Comparison of ENCODE assay signal across 18 cellular contexts in genomic region chr20:3740600-3741301, GRCh38. TPM values are rescaled to one million over a fixed set of nuclear protein-coding genes. Genes with fewer than 3 reads are reported as not detected.
DNase-seq lines count a peak whose midpoint lies in the region; ATAC-seq, FAIRE-seq and TF ChIP-seq lines count a peak whose summit lies in the region.
"Had no signal": no experiment of that assay in that cellular context is flagged by ENCODE, and none has a peak within 500 bp of the region (broad histone marks: within the 10 kb centered on the region; RNA-seq: fewer than 3 reads in every experiment).

No MANE protein-coding gene starts in this region.

- 0 out of 2 replicates have a peak overlapping the region, but pooled peaks have one; percentile 2 for H3K9ac ChIP-seq in HepG2 (ENCODE audit: insufficient read depth, low read depth, low read length)

- no peak for DNase-seq in HepG2 (ENCODE audit: low spot score)
- no peak for DNase-seq in right lobe of liver
- no peak for DNase-seq in esophagus squamous epithelium (lab: John Stamatoyannopoulos, UW)
- peak; percentile 74 for DNase-seq in osteoblast (ENCODE audit: insufficient read length, low spot score, missing footprints)
- no peak for DNase-seq in stimulated activated CD8-positive, alpha-beta memory T cell treated with anti-CD3 and anti-CD28 coated beads, Interleukin-4, amount 100 ng/mL, for 48 hours
- no peak for DNase-seq in GF-D8 (lab: John Stamatoyannopoulos, UW)
- DNase-seq: ACHN; CD4-positive, CD25-positive, alpha-beta regulatory T cell; DMS79; IMR-90; NCI-H1417 treated with DMSO at 0.1 percent for 48 hours; NCI-H2081 treated with DMSO at 0.1 percent for 48 hours; NCI-H524 had no signal

- no peak for TF ChIP-seq CTCF in HepG2 (CRISPR knock-in tag; IDR thresholded peaks at IDR 0.05)
- TF ChIP-seq CTCF in right lobe of liver (IDR thresholded peaks at IDR 0.05) = no peak
- TF ChIP-seq CTCF in esophagus squamous epithelium (IDR thresholded peaks at IDR 0.05) = no peak
- no peak for TF ChIP-seq CTCF in osteoblast (IDR thresholded peaks at IDR 0.05; ENCODE audit: extremely low read depth, low read depth, low read length)

- TF ChIP-seq POLR2A in HepG2 (IDR thresholded peaks at IDR 0.05; ENCODE audit: insufficient read depth in 1 of 2, low read depth in 2 of 2, low read length in 2 of 2) = no peak
- TF ChIP-seq POLR2A in right lobe of liver (IDR thresholded peaks at IDR 0.05) = no peak
- no peak for TF ChIP-seq POLR2A in esophagus squamous epithelium (IDR thresholded peaks at IDR 0.05)

- in situ Hi-C loops in HepG2 (cut with HindIII; ENCODE audit: extremely low pct_ligation_motif_present, low pct_unique_long_range_greater_than_20kb) = no loop called here

- H3K4me3 ChIP-seq in HepG2 (replicated peaks in 1 of 3; ENCODE audit: insufficient read depth in 1 of 3, low read depth in 2 of 3, low read length in 3 of 3) = no peak overlapping the region
- no peak overlapping the region for H3K4me3 ChIP-seq in right lobe of liver
- H3K4me3 ChIP-seq in esophagus squamous epithelium = no peak overlapping the region
- no peak overlapping the region for H3K4me3 ChIP-seq in osteoblast (ENCODE audit: insufficient read depth, low read length)

- ATAC-seq in HepG2 (no peak; the same call in 2 of the 3 replicates), right lobe of liver (no peak), HG02623 (IDR thresholded peaks at IDR 0.05; ENCODE audit: unreplicated experiment) (no peak)

- H3K79me2 ChIP-seq in HepG2 (ENCODE audit: insufficient read depth, low read length) (no peaks in the 10 kb centered on the region), osteoblast (ENCODE audit: insufficient read depth, low read length) (no peaks in the 10 kb centered on the region)

- 55% methylated on average over 14 of the region's 16 CpGs for WGBS in HepG2 (ENCODE audit: low lambda C conversion rate)
- 97% methylated on average over 4 of the region's 16 CpGs for WGBS in right lobe of liver (ENCODE audit: insufficient coverage, low coverage, low lambda C conversion rate, missing lambda C conversion rate)
- 75 to 86% methylated on average over 4 to 11 of the region's 16 CpGs for WGBS in esophagus squamous epithelium, 2 donors

- H4K20me1 ChIP-seq in HepG2 (ENCODE audit: insufficient read depth, low read length) (no peaks in the 10 kb centered on the region), osteoblast (ENCODE audit: insufficient read depth, low read length) (no peaks in the 10 kb centered on the region)

- intact Hi-C loops in HepG2 (cut with micrococcal nuclease; ENCODE audit: unreplicated experiment) (no loop called here), right lobe of liver (cut with DNase I) (no loop called here), esophagus squamous epithelium (cut with DNase I) (no loop called here)

- CTCF ChIA-PET in HepG2 (lab: Yijun Ruan, JAX; ENCODE audit: low intra/inter-chr PET ratio, low total read pairs) = interaction anchor here (0.6 kb wide), 1 partner anchor 25 kb away, joined by 3 read pairs; no protein-coding TSS in a partner anchor

- H3K27me3 ChIP-seq in HepG2 (ENCODE audit: control insufficient read depth in 1 of 2, insufficient read depth in 2 of 2, low read length in 2 of 2) (peaks cover 7 to 29% of the 10 kb centered on the region in 2 experiments), right lobe of liver (no peaks in the 10 kb centered on the region), esophagus squamous epithelium (peaks cover 0 to 16% (median 0%) of the 10 kb centered on the region in 4 donors), osteoblast (ENCODE audit: insufficient read depth, low read length) (peaks cover 11% of the 10 kb centered on the region)

- no peaks in the 10 kb centered on the region for H3K36me3 ChIP-seq in HepG2 (replicated peaks in 1 of 2; ENCODE audit: control insufficient read depth in 1 of 2, insufficient read depth in 2 of 2, low read length in 2 of 2)
- H3K36me3 ChIP-seq in right lobe of liver = no peaks in the 10 kb centered on the region
- no peaks in the 10 kb centered on the region for H3K36me3 ChIP-seq in esophagus squamous epithelium
- no peaks in the 10 kb centered on the region for H3K36me3 ChIP-seq in osteoblast (ENCODE audit: insufficient read depth, low read length)

- BruUV-seq in HepG2 (replicated peaks; lab: Mats Ljungman, UMichigan) = no TSS peak

- H3K4me2 ChIP-seq in HepG2 (ENCODE audit: low read depth, low read length) (peak overlapping the region; percentile 52), osteoblast (ENCODE audit: insufficient read depth, low read length) (no peak overlapping the region)

- H2AFZ ChIP-seq in HepG2 (ENCODE audit: low read length) = peak overlapping the region; percentile 47
- H2AFZ ChIP-seq in osteoblast (ENCODE audit: low read length) = no peak overlapping the region

- H3K4me1 ChIP-seq in HepG2 (ENCODE audit: insufficient read depth, low read length) = peaks cover 57% of the 10 kb centered on the region
- peaks cover 0 to 37% (median 6%) of the 10 kb centered on the region in 4 donors for H3K4me1 ChIP-seq in right lobe of liver
- peaks cover 0 to 52% (median 6%) of the 10 kb centered on the region in 3 donors for H3K4me1 ChIP-seq in esophagus squamous epithelium
- no peaks in the 10 kb centered on the region for H3K4me1 ChIP-seq in osteoblast (ENCODE audit: insufficient read depth, low read length)

- POLR2A ChIA-PET in HepG2 (lab: Yijun Ruan, JAX) = interaction anchor here (1.5 to 2.7 kb wide), 3 partner anchors 9 to 80 kb away, joined by 6 to 13 read pairs (median 7); partner anchors contain the start of genes ADISSP and AP5S1

- H3K27ac ChIP-seq in HepG2 (ENCODE audit: extremely low read length, insufficient read depth, low read length) (no peak overlapping the region), right lobe of liver (no peak overlapping the region), esophagus squamous epithelium (peak overlapping the region in 3 of 4 donors; percentile 57 to 79 (median 76)), osteoblast (ENCODE audit: low read depth, low read length) (no peak overlapping the region)

- TF ChIP-seq RAD21 in HepG2 (CRISPR knock-in tag; IDR thresholded peaks at IDR 0.05) = no peak

- FAIRE-seq in HepG2 (lab: Jason Lieb, UNC) = no peak
- FAIRE-seq: GM12891, RCC 7860 had no signal

- TF ChIP-seq EP300 in HepG2 (IDR thresholded peaks at IDR 0.05; ENCODE audit: low read depth in 2 of 2, low read length in 2 of 2) (no peak), HepG2 (CRISPR knock-in tag; IDR thresholded peaks at IDR 0.05; ENCODE audit: borderline replicate concordance) (no peak)

- no peaks in the 10 kb centered on the region for H3K9me3 ChIP-seq in HepG2 (ENCODE audit: low read length)
- no peaks in the 10 kb centered on the region for H3K9me3 ChIP-seq in right lobe of liver
- no peaks in the 10 kb centered on the region for H3K9me3 ChIP-seq in esophagus squamous epithelium
- no peaks in the 10 kb centered on the region for H3K9me3 ChIP-seq in osteoblast (ENCODE audit: low read depth, low read length)

RNA-seq across cellular contexts. Expression of gene HSPA12B, which starts 8.3 kb away (rescaled TPM):
- total RNA-seq in HepG2 (2016; rRNA removed; fragmentation: Illumina TruSeq; extraction: Trizol) = not detected in 2 replicates
- total RNA-seq in HepG2 (2016; cell fraction: cytosol; rRNA removed; fragmentation: Illumina TruSeq; extraction: Trizol; ENCODE audit: low read depth) = not detected in 2 replicates
- not detected in 2 replicates for total RNA-seq in HepG2 (2016; cell fraction: insoluble cytoplasmic fraction; rRNA removed; fragmentation: Illumina TruSeq; extraction: Trizol)
- total RNA-seq in HepG2 (2016; cell fraction: membrane; rRNA removed; fragmentation: Illumina TruSeq; extraction: Trizol) = not detected in 2 replicates
- not detected in 2 replicates for total RNA-seq in HepG2 (2016; cell fraction: nucleus; rRNA removed; fragmentation: Illumina TruSeq; extraction: Trizol)
- polyA plus RNA-seq in HepG2 (2011; rRNA removed) = 0.01 TPM in 2 replicates
- polyA plus RNA-seq in HepG2 (2011; cell fraction: cytosol; rRNA removed) = 0.03 and 0.04 TPM in 2 replicates
- polyA plus RNA-seq in HepG2 (2011; cell fraction: nucleus; rRNA removed) = 0.14 and 0.17 TPM in 2 replicates
- polyA plus RNA-seq in HepG2 (2012) = 0.90 and 1.9 TPM in 2 replicates
- not detected in 2 replicates for polyA plus RNA-seq in HepG2 (2016; cell fraction: cytosol; fragmentation: Illumina TruSeq; extraction: Trizol; ENCODE audit: low read depth)
- polyA plus RNA-seq in HepG2 (2016; cell fraction: insoluble cytoplasmic fraction; fragmentation: Illumina TruSeq; extraction: Trizol; ENCODE audit: low read depth) = not detected in 2 replicates
- polyA plus RNA-seq in HepG2 (2016; cell fraction: membrane; fragmentation: Illumina TruSeq; extraction: Trizol; ENCODE audit: low read depth) = not detected in 2 replicates
- polyA plus RNA-seq in HepG2 (2016; cell fraction: nucleus; fragmentation: Illumina TruSeq; extraction: Trizol; ENCODE audit: insufficient read depth, low read depth) = not detected in 2 replicates
- polyA minus RNA-seq in HepG2 (2011; rRNA and poly(A)+ RNA removed; ENCODE audit: low replicate concordance) = 0.10 TPM in 1 of 2 replicates, not detected in the other
- not detected in 2 replicates for polyA minus RNA-seq in HepG2 (2011; cell fraction: cytosol; rRNA and poly(A)+ RNA removed)
- 0.13 TPM in 1 of 2 replicates, not detected in the other for polyA minus RNA-seq in HepG2 (2011; cell fraction: nucleus; rRNA and poly(A)+ RNA removed)
- total RNA-seq in right lobe of liver = 1 to 10 TPM in 3 of 6 experiments, under 1 TPM in 3; 0.46 to 2.2 (median 0.97) TPM
- total RNA-seq in esophagus squamous epithelium = 1 to 10 TPM in 2 of 4 donors, under 1 TPM in 2; 0.64 to 4.6 (median 1.8) TPM
- total RNA-seq in osteoblast = not detected in 2 replicates
- total RNA-seq: CD4-positive, CD25-positive, alpha-beta regulatory T cell; G401; IMR-90; LHCN-M2 had no signal
- polyA plus RNA-seq: IMR-90 had no signal

RNA-seq across cellular contexts. Expression of gene ADISSP, which starts 26.8 kb away (rescaled TPM):
- 70.0 and 90.6 TPM in 2 replicates for total RNA-seq in HepG2 (2016; rRNA removed; fragmentation: Illumina TruSeq; extraction: Trizol)
- 120 and 149 TPM in 2 replicates for total RNA-seq in HepG2 (2016; cell fraction: cytosol; rRNA removed; fragmentation: Illumina TruSeq; extraction: Trizol; ENCODE audit: low read depth)
- total RNA-seq in HepG2 (2016; cell fraction: insoluble cytoplasmic fraction; rRNA removed; fragmentation: Illumina TruSeq; extraction: Trizol) = 67.4 and 89.2 TPM in 2 replicates
- 165 and 207 TPM in 2 replicates for total RNA-seq in HepG2 (2016; cell fraction: membrane; rRNA removed; fragmentation: Illumina TruSeq; extraction: Trizol)
- 43.5 and 46.5 TPM in 2 replicates for total RNA-seq in HepG2 (2016; cell fraction: nucleus; rRNA removed; fragmentation: Illumina TruSeq; extraction: Trizol)
- polyA plus RNA-seq in HepG2 (2011; rRNA removed) = 38.3 and 51.7 TPM in 2 replicates
- polyA plus RNA-seq in HepG2 (2011; cell fraction: cytosol; rRNA removed) = 41.7 and 67.3 TPM in 2 replicates
- 36.2 and 38.2 TPM in 2 replicates for polyA plus RNA-seq in HepG2 (2011; cell fraction: nucleus; rRNA removed)
- 37.4 and 38.4 TPM in 2 replicates for polyA plus RNA-seq in HepG2 (2012)
- 210 and 248 TPM in 2 replicates for polyA plus RNA-seq in HepG2 (2016; cell fraction: cytosol; fragmentation: Illumina TruSeq; extraction: Trizol; ENCODE audit: low read depth)
- polyA plus RNA-seq in HepG2 (2016; cell fraction: insoluble cytoplasmic fraction; fragmentation: Illumina TruSeq; extraction: Trizol; ENCODE audit: low read depth) = 96.6 and 129 TPM in 2 replicates
- 249 and 277 TPM in 2 replicates for polyA plus RNA-seq in HepG2 (2016; cell fraction: membrane; fragmentation: Illumina TruSeq; extraction: Trizol; ENCODE audit: low read depth)
- 90.0 and 101 TPM in 2 replicates for polyA plus RNA-seq in HepG2 (2016; cell fraction: nucleus; fragmentation: Illumina TruSeq; extraction: Trizol; ENCODE audit: insufficient read depth, low read depth)
- polyA minus RNA-seq in HepG2 (2011; rRNA and poly(A)+ RNA removed; ENCODE audit: low replicate concordance) = 32.0 and 63.5 TPM in 2 replicates
- polyA minus RNA-seq in HepG2 (2011; cell fraction: cytosol; rRNA and poly(A)+ RNA removed) = 30.2 and 38.4 TPM in 2 replicates
- polyA minus RNA-seq in HepG2 (2011; cell fraction: nucleus; rRNA and poly(A)+ RNA removed) = 15.2 and 15.3 TPM in 2 replicates
- total RNA-seq in right lobe of liver = 10 to 100 TPM in 3 of 6 experiments, 1 to 10 TPM in 3; 9.6 to 11.7 (median 9.9) TPM
- 10 to 100 TPM; 13.5 to 24.7 (median 19.8) TPM for total RNA-seq in esophagus squamous epithelium
- total RNA-seq in osteoblast = 15.3 and 18.5 TPM in 2 replicates

RNA-seq across cellular contexts. Expression of gene SIGLEC1, which starts 28.4 kb away (rescaled TPM):
- total RNA-seq in HepG2 (2016; rRNA removed; fragmentation: Illumina TruSeq; extraction: Trizol) = not detected in 2 replicates
- total RNA-seq in HepG2 (2016; cell fraction: cytosol; rRNA removed; fragmentation: Illumina TruSeq; extraction: Trizol; ENCODE audit: low read depth) = not detected in 2 replicates
- total RNA-seq in HepG2 (2016; cell fraction: insoluble cytoplasmic fraction; rRNA removed; fragmentation: Illumina TruSeq; extraction: Trizol) = not detected in 2 replicates
- not detected in 2 replicates for total RNA-seq in HepG2 (2016; cell fraction: membrane; rRNA removed; fragmentation: Illumina TruSeq; extraction: Trizol)
- not detected in 2 replicates for total RNA-seq in HepG2 (2016; cell fraction: nucleus; rRNA removed; fragmentation: Illumina TruSeq; extraction: Trizol)
- polyA plus RNA-seq in HepG2 (2011; rRNA removed) = 0.01 TPM in 1 of 2 replicates, not detected in the other
- polyA plus RNA-seq in HepG2 (2011; cell fraction: cytosol; rRNA removed) = not detected in 2 replicates
- polyA plus RNA-seq in HepG2 (2011; cell fraction: nucleus; rRNA removed) = 0.03 and 0.10 TPM in 2 replicates
- 0.01 TPM in 1 of 2 replicates, not detected in the other for polyA plus RNA-seq in HepG2 (2012)
- not detected in 2 replicates for polyA plus RNA-seq in HepG2 (2016; cell fraction: cytosol; fragmentation: Illumina TruSeq; extraction: Trizol; ENCODE audit: low read depth)
- polyA plus RNA-seq in HepG2 (2016; cell fraction: insoluble cytoplasmic fraction; fragmentation: Illumina TruSeq; extraction: Trizol; ENCODE audit: low read depth) = not detected in 2 replicates
- polyA plus RNA-seq in HepG2 (2016; cell fraction: membrane; fragmentation: Illumina TruSeq; extraction: Trizol; ENCODE audit: low read depth) = not detected in 2 replicates
- polyA plus RNA-seq in HepG2 (2016; cell fraction: nucleus; fragmentation: Illumina TruSeq; extraction: Trizol; ENCODE audit: insufficient read depth, low read depth) = not detected in 2 replicates
- 0.05 TPM in 1 of 2 replicates, not detected in the other for polyA minus RNA-seq in HepG2 (2011; rRNA and poly(A)+ RNA removed; ENCODE audit: low replicate concordance)
- not detected in 2 replicates for polyA minus RNA-seq in HepG2 (2011; cell fraction: cytosol; rRNA and poly(A)+ RNA removed)
- polyA minus RNA-seq in HepG2 (2011; cell fraction: nucleus; rRNA and poly(A)+ RNA removed) = under 0.01 TPM in 1 of 2 replicates, not detected in the other
- 10 to 100 TPM in 2 of 6 experiments, 1 to 10 TPM in 4; 2.6 to 13.9 (median 5.7) TPM for total RNA-seq in right lobe of liver
- 1 to 10 TPM in 2 of 4 donors, under 1 TPM in 2; 0.11 to 6.9 (median 1.8) TPM for total RNA-seq in esophagus squamous epithelium
- under 0.01 TPM in 1 of 2 replicates, not detected in the other for total RNA-seq in osteoblast
- total RNA-seq: CD4-positive, CD25-positive, alpha-beta regulatory T cell; G401; IMR-90; LHCN-M2 had no signal
- polyA plus RNA-seq: CD4-positive, CD25-positive, alpha-beta regulatory T cell; IMR-90 had no signal

RNA-seq across cellular contexts. Expression of gene SPEF1, which starts 40.5 kb away (rescaled TPM):
- total RNA-seq in HepG2 (2016; rRNA removed; fragmentation: Illumina TruSeq; extraction: Trizol) = 0.27 and 0.32 TPM in 2 replicates
- total RNA-seq in HepG2 (2016; cell fraction: cytosol; rRNA removed; fragmentation: Illumina TruSeq; extraction: Trizol; ENCODE audit: low read depth) = not detected in 2 replicates
- total RNA-seq in HepG2 (2016; cell fraction: insoluble cytoplasmic fraction; rRNA removed; fragmentation: Illumina TruSeq; extraction: Trizol) = 0.15 and 0.22 TPM in 2 replicates
- 0.17 and 0.22 TPM in 2 replicates for total RNA-seq in HepG2 (2016; cell fraction: membrane; rRNA removed; fragmentation: Illumina TruSeq; extraction: Trizol)
- 0.40 TPM in 1 of 2 replicates, not detected in the other for total RNA-seq in HepG2 (2016; cell fraction: nucleus; rRNA removed; fragmentation: Illumina TruSeq; extraction: Trizol)
- polyA plus RNA-seq in HepG2 (2011; rRNA removed) = 0.05 and 0.11 TPM in 2 replicates
- 0.08 TPM in 1 of 2 replicates, not detected in the other for polyA plus RNA-seq in HepG2 (2011; cell fraction: cytosol; rRNA removed)
- polyA plus RNA-seq in HepG2 (2011; cell fraction: nucleus; rRNA removed) = 0.45 and 0.84 TPM in 2 replicates
- 0.11 TPM in 1 of 2 replicates, not detected in the other for polyA plus RNA-seq in HepG2 (2012)
- polyA plus RNA-seq in HepG2 (2016; cell fraction: cytosol; fragmentation: Illumina TruSeq; extraction: Trizol; ENCODE audit: low read depth) = 0.17 and 0.22 TPM in 2 replicates
- 0.24 and 0.25 TPM in 2 replicates for polyA plus RNA-seq in HepG2 (2016; cell fraction: insoluble cytoplasmic fraction; fragmentation: Illumina TruSeq; extraction: Trizol; ENCODE audit: low read depth)
- polyA plus RNA-seq in HepG2 (2016; cell fraction: membrane; fragmentation: Illumina TruSeq; extraction: Trizol; ENCODE audit: low read depth) = 0.20 and 0.42 TPM in 2 replicates
- polyA plus RNA-seq in HepG2 (2016; cell fraction: nucleus; fragmentation: Illumina TruSeq; extraction: Trizol; ENCODE audit: insufficient read depth, low read depth) = 0.29 TPM in 1 of 2 replicates, not detected in the other
- polyA minus RNA-seq in HepG2 (2011; rRNA and poly(A)+ RNA removed; ENCODE audit: low replicate concordance) = 0.08 and 0.14 TPM in 2 replicates
- polyA minus RNA-seq in HepG2 (2011; cell fraction: cytosol; rRNA and poly(A)+ RNA removed) = not detected in 2 replicates
- 0.64 TPM in 1 of 2 replicates, not detected in the other for polyA minus RNA-seq in HepG2 (2011; cell fraction: nucleus; rRNA and poly(A)+ RNA removed)
- total RNA-seq in right lobe of liver = not detected
- under 1 TPM in 1 of 4 donors, not detected in 3; 0.19 TPM for total RNA-seq in esophagus squamous epithelium
- under 0.01 TPM in 1 of 2 replicates, not detected in the other for total RNA-seq in osteoblast
- total RNA-seq: CD4-positive, CD25-positive, alpha-beta regulatory T cell; IMR-90 had no signal
- polyA plus RNA-seq: CD4-positive, CD25-positive, alpha-beta regulatory T cell had no signal

RNA-seq across cellular contexts. Expression of gene CENPB, which starts 45.8 kb away (rescaled TPM):
- total RNA-seq in HepG2 (2016; rRNA removed; fragmentation: Illumina TruSeq; extraction: Trizol) = 42.9 and 54.5 TPM in 2 replicates
- total RNA-seq in HepG2 (2016; cell fraction: cytosol; rRNA removed; fragmentation: Illumina TruSeq; extraction: Trizol; ENCODE audit: low read depth) = 12.7 and 12.9 TPM in 2 replicates
- 42.6 and 53.4 TPM in 2 replicates for total RNA-seq in HepG2 (2016; cell fraction: insoluble cytoplasmic fraction; rRNA removed; fragmentation: Illumina TruSeq; extraction: Trizol)
- total RNA-seq in HepG2 (2016; cell fraction: membrane; rRNA removed; fragmentation: Illumina TruSeq; extraction: Trizol) = 44.1 and 47.1 TPM in 2 replicates
- total RNA-seq in HepG2 (2016; cell fraction: nucleus; rRNA removed; fragmentation: Illumina TruSeq; extraction: Trizol) = 22.9 and 28.9 TPM in 2 replicates
- polyA plus RNA-seq in HepG2 (2011; rRNA removed) = 10.4 and 15.6 TPM in 2 replicates
- 13.3 and 14.8 TPM in 2 replicates for polyA plus RNA-seq in HepG2 (2011; cell fraction: cytosol; rRNA removed)
- 19.0 and 20.4 TPM in 2 replicates for polyA plus RNA-seq in HepG2 (2011; cell fraction: nucleus; rRNA removed)
- polyA plus RNA-seq in HepG2 (2012) = 20.0 and 24.1 TPM in 2 replicates
- polyA plus RNA-seq in HepG2 (2016; cell fraction: cytosol; fragmentation: Illumina TruSeq; extraction: Trizol; ENCODE audit: low read depth) = 11.2 and 11.4 TPM in 2 replicates
- 37.8 and 42.0 TPM in 2 replicates for polyA plus RNA-seq in HepG2 (2016; cell fraction: insoluble cytoplasmic fraction; fragmentation: Illumina TruSeq; extraction: Trizol; ENCODE audit: low read depth)
- polyA plus RNA-seq in HepG2 (2016; cell fraction: membrane; fragmentation: Illumina TruSeq; extraction: Trizol; ENCODE audit: low read depth) = 28.4 and 33.6 TPM in 2 replicates
- polyA plus RNA-seq in HepG2 (2016; cell fraction: nucleus; fragmentation: Illumina TruSeq; extraction: Trizol; ENCODE audit: insufficient read depth, low read depth) = 36.6 and 38.3 TPM in 2 replicates
- 40.5 and 51.2 TPM in 2 replicates for polyA minus RNA-seq in HepG2 (2011; rRNA and poly(A)+ RNA removed; ENCODE audit: low replicate concordance)
- 17.9 and 18.5 TPM in 2 replicates for polyA minus RNA-seq in HepG2 (2011; cell fraction: cytosol; rRNA and poly(A)+ RNA removed)
- polyA minus RNA-seq in HepG2 (2011; cell fraction: nucleus; rRNA and poly(A)+ RNA removed) = 16.0 and 16.7 TPM in 2 replicates
- 10 to 100 TPM; 27.8 to 43.1 (median 31.6) TPM for total RNA-seq in right lobe of liver
- 10 to 100 TPM; 38.8 to 81.4 (median 67.1) TPM for total RNA-seq in esophagus squamous epithelium
- 95.5 and 101 TPM in 2 replicates for total RNA-seq in osteoblast

Comparison
In these comparisons a context has a peak if more than half of its experiments do, and no peak if none do; other contexts are left out.
1. H3K27ac ChIP-seq: peak in esophagus squamous epithelium (3 of 4); none in HepG2 (single experiment), right lobe of liver (0 of 3) and osteoblast (single experiment).